Comparison of ENCODE assay signal across 1 cellular context in the genomic region with DNA sequence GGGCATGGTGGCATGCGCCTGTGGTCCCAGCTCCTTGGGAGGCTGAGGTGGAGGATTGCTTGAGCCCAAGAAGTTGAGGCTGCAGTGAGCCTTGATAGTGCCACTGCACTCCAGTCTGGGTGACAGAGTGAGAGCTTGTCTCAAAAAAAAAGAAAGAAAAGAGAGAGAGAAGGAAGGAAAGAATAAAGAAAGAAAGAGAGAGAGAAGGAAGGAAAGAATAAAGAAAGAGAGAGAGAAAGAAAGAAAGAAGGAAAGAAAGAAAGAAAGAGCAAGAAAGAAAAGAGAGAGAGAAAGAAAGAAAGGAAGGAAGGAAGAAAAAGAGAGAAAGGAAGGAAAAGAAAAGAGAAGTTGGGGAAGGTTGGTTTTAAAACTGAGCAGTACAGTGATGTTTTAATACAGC.
TF ChIP-seq lines count a peak whose summit lies in the region.

No MANE protein-coding gene starts in this region.

TF ChIP-seq in GM23338, 12 proteins besides CTCF, POLR2A, EP300 and RAD21:
- no peak for TF ChIP-seq REST (IDR thresholded peaks at IDR 0.05; ENCODE audit: unreplicated experiment)
- TF ChIP-seq, protein P1, sequence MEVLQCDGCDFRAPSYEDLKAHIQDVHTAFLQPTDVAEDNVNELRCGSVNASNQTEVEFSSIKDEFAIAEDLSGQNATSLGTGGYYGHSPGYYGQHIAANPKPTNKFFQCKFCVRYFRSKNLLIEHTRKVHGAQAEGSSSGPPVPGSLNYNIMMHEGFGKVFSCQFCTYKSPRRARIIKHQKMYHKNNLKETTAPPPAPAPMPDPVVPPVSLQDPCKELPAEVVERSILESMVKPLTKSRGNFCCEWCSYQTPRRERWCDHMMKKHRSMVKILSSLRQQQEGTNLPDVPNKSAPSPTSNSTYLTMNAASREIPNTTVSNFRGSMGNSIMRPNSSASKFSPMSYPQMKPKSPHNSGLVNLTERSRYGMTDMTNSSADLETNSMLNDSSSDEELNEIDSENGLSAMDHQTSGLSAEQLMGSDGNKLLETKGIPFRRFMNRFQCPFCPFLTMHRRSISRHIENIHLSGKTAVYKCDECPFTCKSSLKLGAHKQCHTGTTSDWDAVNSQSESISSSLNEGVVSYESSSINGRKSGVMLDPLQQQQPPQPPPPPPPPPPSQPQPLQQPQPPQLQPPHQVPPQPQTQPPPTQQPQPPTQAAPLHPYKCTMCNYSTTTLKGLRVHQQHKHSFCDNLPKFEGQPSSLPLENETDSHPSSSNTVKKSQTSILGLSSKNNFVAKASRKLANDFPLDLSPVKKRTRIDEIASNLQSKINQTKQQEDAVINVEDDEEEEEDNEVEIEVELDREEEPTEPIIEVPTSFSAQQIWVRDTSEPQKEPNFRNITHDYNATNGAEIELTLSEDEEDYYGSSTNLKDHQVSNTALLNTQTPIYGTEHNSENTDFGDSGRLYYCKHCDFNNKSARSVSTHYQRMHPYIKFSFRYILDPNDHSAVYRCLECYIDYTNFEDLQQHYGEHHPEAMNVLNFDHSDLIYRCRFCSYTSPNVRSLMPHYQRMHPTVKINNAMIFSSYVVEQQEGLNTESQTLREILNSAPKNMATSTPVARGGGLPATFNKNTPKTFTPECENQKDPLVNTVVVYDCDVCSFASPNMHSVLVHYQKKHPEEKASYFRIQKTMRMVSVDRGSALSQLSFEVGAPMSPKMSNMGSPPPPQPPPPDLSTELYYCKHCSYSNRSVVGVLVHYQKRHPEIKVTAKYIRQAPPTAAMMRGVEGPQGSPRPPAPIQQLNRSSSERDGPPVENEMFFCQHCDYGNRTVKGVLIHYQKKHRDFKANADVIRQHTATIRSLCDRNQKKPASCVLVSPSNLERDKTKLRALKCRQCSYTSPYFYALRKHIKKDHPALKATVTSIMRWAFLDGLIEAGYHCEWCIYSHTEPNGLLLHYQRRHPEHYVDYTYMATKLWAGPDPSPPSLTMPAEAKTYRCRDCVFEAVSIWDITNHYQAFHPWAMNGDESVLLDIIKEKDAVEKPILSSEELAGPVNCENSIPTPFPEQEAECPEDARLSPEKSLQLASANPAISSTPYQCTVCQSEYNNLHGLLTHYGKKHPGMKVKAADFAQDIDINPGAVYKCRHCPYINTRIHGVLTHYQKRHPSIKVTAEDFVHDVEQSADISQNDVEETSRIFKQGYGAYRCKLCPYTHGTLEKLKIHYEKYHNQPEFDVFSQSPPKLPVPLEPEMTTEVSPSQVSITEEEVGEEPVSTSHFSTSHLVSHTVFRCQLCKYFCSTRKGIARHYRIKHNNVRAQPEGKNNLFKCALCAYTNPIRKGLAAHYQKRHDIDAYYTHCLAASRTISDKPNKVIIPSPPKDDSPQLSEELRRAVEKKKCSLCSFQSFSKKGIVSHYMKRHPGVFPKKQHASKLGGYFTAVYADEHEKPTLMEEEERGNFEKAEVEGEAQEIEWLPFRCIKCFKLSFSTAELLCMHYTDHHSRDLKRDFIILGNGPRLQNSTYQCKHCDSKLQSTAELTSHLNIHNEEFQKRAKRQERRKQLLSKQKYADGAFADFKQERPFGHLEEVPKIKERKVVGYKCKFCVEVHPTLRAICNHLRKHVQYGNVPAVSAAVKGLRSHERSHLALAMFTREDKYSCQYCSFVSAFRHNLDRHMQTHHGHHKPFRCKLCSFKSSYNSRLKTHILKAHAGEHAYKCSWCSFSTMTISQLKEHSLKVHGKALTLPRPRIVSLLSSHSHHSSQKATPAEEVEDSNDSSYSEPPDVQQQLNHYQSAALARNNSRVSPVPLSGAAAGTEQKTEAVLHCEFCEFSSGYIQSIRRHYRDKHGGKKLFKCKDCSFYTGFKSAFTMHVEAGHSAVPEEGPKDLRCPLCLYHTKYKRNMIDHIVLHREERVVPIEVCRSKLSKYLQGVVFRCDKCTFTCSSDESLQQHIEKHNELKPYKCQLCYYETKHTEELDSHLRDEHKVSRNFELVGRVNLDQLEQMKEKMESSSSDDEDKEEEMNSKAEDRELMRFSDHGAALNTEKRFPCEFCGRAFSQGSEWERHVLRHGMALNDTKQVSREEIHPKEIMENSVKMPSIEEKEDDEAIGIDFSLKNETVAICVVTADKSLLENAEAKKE (CRISPR knock-in tag; IDR thresholded peaks at IDR 0.05), result no peak
TF ChIP-seq in GM23338: peak in this region for 0.
